ENCODE assay signal across 8 cellular contexts in genomic region chr15:59741274-59741906, GRCh38. TPM values are rescaled to one million over a fixed set of nuclear protein-coding genes. Genes with fewer than 3 reads are reported as not detected.
A peak's percentile ranks its signal among the peaks of the same experiment; 100 is the strongest.
DNase-seq lines count a peak whose midpoint lies in the region; ATAC-seq, FAIRE-seq and TF ChIP-seq lines count a peak whose summit lies in the region.

No MANE protein-coding gene starts in this region.

- intact Hi-C loops in CD8-positive, alpha-beta T cell (cut with DNase I, micrococcal nuclease): no loop called here

- H3K9ac ChIP-seq in keratinocyte (ENCODE audit: control insufficient read depth, extremely low read depth, insufficient read depth, low read length): no peak overlapping the region

- dilution Hi-C loops in keratinocyte (cut with MboI; ENCODE audit: extremely low pct_ligation_motif_present, low sequenced_read_pairs): no loop called here

- H3K4me3 ChIP-seq in LNCaP clone FGC (ENCODE audit: low read depth, low read length): no peak overlapping the region
- H3K4me3 ChIP-seq in keratinocyte (ENCODE audit: control insufficient read depth in 2 of 3, extremely low read depth in 1 of 3, insufficient read depth in 2 of 3, low read depth in 1 of 3, low read length in 3 of 3): no peak overlapping the region
- no peak overlapping the region for H3K4me3 ChIP-seq in CD8-positive, alpha-beta T cell (ENCODE audit: low read depth, low read length)

- CTCF ChIA-PET in CD8-positive, alpha-beta T cell (lab: Charles Lee): interaction anchor here (0.9 to 4.1 kb wide), 5 partner anchors 10 to 585 kb away, joined by 4 to 18 read pairs (median 10); no protein-coding TSS in a partner anchor

- no peaks in the 10 kb centered on the region for H3K9me3 ChIP-seq in keratinocyte (ENCODE audit: control insufficient read depth, low read depth, low read length)
- H3K9me3 ChIP-seq in CD8-positive, alpha-beta T cell (ENCODE audit: low read length): no peaks in the 10 kb centered on the region

- H3K4me2 ChIP-seq in keratinocyte (ENCODE audit: control insufficient read depth, extremely low read depth, insufficient read depth, low read depth, low read length): no peak overlapping the region

- H3K4me1 Mint-ChIP-seq in CD8-positive, alpha-beta T cell (ENCODE audit: low read depth): no peaks in the 10 kb centered on the region

- H4K20me1 ChIP-seq in keratinocyte (ENCODE audit: control insufficient read depth, extremely low read depth, insufficient read depth, low read length): no peaks in the 10 kb centered on the region

- H3K27ac ChIP-seq in keratinocyte (ENCODE audit: control insufficient read depth, insufficient read depth, low read length): no peak overlapping the region
- H3K27ac ChIP-seq in CD8-positive, alpha-beta T cell (ENCODE audit: low read depth, low read length): no peak overlapping the region

- no peaks in the 10 kb centered on the region for H3K36me3 ChIP-seq in keratinocyte (ENCODE audit: control insufficient read depth in 2 of 2, extremely low read depth in 1 of 2, insufficient read depth in 2 of 2, low read length in 2 of 2)
- H3K36me3 ChIP-seq in CD8-positive, alpha-beta T cell (ENCODE audit: insufficient read depth, low read length): no peaks in the 10 kb centered on the region

- H3K4me1 ChIP-seq in keratinocyte (ENCODE audit: control insufficient read depth, extremely low read depth, insufficient read depth, low read length): no peaks in the 10 kb centered on the region
- no peaks in the 10 kb centered on the region for H3K4me1 ChIP-seq in CD8-positive, alpha-beta T cell (ENCODE audit: insufficient read depth, low read length)

- FAIRE-seq in D721Med (lab: Jason Lieb, UNC): no peak
- FAIRE-seq in keratinocyte (lab: Jason Lieb, UNC): peak; percentile 67

- H3K27me3 Mint-ChIP-seq in CD8-positive, alpha-beta T cell (ENCODE audit: low read depth): peaks cover 10% of the 10 kb centered on the region

- no peak overlapping the region for H3K4me3 Mint-ChIP-seq in CD8-positive, alpha-beta T cell

- H2AFZ ChIP-seq in keratinocyte (ENCODE audit: control insufficient read depth, low read length): no peak overlapping the region

- DNase-seq in D721Med (ENCODE audit: insufficient read length, low spot score): no peak
- peak; percentile 72 for DNase-seq in LNCaP clone FGC (ENCODE audit: low read depth)
- DNase-seq in SHP77 (lab: John Stamatoyannopoulos, UW): peak; percentile 30 to 50
- DNase-seq in keratinocyte (ENCODE audit: low read depth, low spot score): no peak
- DNase-seq in NK-92 (lab: John Stamatoyannopoulos, UW; ENCODE audit: unreplicated experiment): no peak
- no peak for DNase-seq in CD8-positive, alpha-beta T cell
- no peak for DNase-seq in ureter (ENCODE audit: low spot score)

- no peaks in the 10 kb centered on the region for H3K79me2 ChIP-seq in keratinocyte (ENCODE audit: control insufficient read depth, insufficient read depth, low read length)

- peak; percentile 28 for TF ChIP-seq CTCF in D721Med (IDR thresholded peaks at IDR 0.05; ENCODE audit: insufficient read depth, missing control alignments)
- TF ChIP-seq CTCF in LNCaP clone FGC (IDR thresholded peaks at IDR 0.05; ENCODE audit: control insufficient read depth, extremely low read depth, insufficient read depth): peak; percentile 89
- peak; percentile 45 to 78 (median 50) for TF ChIP-seq CTCF in keratinocyte (optimal IDR thresholded peaks at IDR 0.05 in 1 of 3, IDR thresholded peaks at IDR 0.05 in 1 of 3, conservative IDR thresholded peaks at IDR 0.05 in 1 of 3; ENCODE audit: extremely low read depth in 1 of 3, insufficient read depth in 2 of 3, low read length in 3 of 3)
- TF ChIP-seq CTCF in CD8-positive, alpha-beta T cell (IDR thresholded peaks at IDR 0.05): no peak

- H3K9me1 ChIP-seq in keratinocyte (ENCODE audit: control insufficient read depth, extremely low read depth, insufficient read depth, low read length): no peaks in the 10 kb centered on the region

- no peaks in the 10 kb centered on the region for H3K36me3 Mint-ChIP-seq in CD8-positive, alpha-beta T cell

- no peak for ATAC-seq in GM19452 (IDR thresholded peaks at IDR 0.05; ENCODE audit: unreplicated experiment)
- no peak for ATAC-seq in CD8-positive, alpha-beta T cell

- no peak overlapping the region for H3K27ac Mint-ChIP-seq in CD8-positive, alpha-beta T cell

- H3K9me3 Mint-ChIP-seq in CD8-positive, alpha-beta T cell: peaks cover 7% of the 10 kb centered on the region

- H3K27me3 ChIP-seq in keratinocyte (ENCODE audit: control insufficient read depth, extremely low read depth, insufficient read depth, low read length): peaks cover 16% of the 10 kb centered on the region
- no peaks in the 10 kb centered on the region for H3K27me3 ChIP-seq in CD8-positive, alpha-beta T cell (ENCODE audit: insufficient read depth, low read length)

- POLR2A ChIA-PET in CD8-positive, alpha-beta T cell (lab: Charles Lee): no interaction called here

RNA-seq across cellular contexts. Expression of gene BNIP2, which starts 52.3 kb away (rescaled TPM):
- 23.4 to 68.2 TPM (median 57.4 TPM) in 3 replicates for polyA plus RNA-seq in keratinocyte
- polyA plus RNA-seq in keratinocyte (2011; ENCODE audit: low read depth): 170 TPM
- 54.3 and 62.4 TPM in 2 replicates for polyA plus RNA-seq in keratinocyte (2011; cell fraction: cytosol; rRNA removed)
- polyA plus RNA-seq in keratinocyte (2011; cell fraction: nucleus; rRNA removed): 54.6 and 74.1 TPM in 2 replicates
- 38.9 and 50.4 TPM in 2 replicates for polyA plus RNA-seq in keratinocyte (2012; ENCODE audit: low replicate concordance)
- 5.7 to 30.6 TPM (median 7.6 TPM) in 3 replicates for polyA minus RNA-seq in keratinocyte
- polyA minus RNA-seq in keratinocyte (2011; cell fraction: cytosol; rRNA and poly(A)+ RNA removed): 52.0 TPM
- polyA minus RNA-seq in keratinocyte (2011; cell fraction: nucleus; rRNA and poly(A)+ RNA removed): 23.1 and 44.5 TPM in 2 replicates
- 100 to 1,000 TPM; 107 to 114 TPM for total RNA-seq in CD8-positive, alpha-beta T cell
- total RNA-seq in ureter: 103 TPM

Comparison
In these comparisons a context has a peak if more than half of its experiments do, and no peak if none do; other contexts are left out.
1. DNase-seq: peak in LNCaP clone FGC (single experiment) and SHP77 (2 of 2); none in D721Med (single experiment), keratinocyte (single experiment), NK-92 (single experiment), CD8-positive, alpha-beta T cell (0 of 7) and ureter (single experiment).